Comparison of ENCODE assay signal across 22 cellular contexts in genomic region chr6:73743556-73743955, GRCh38.
"Had no signal": no experiment of that assay in that cellular context is flagged by ENCODE, and none has a peak within 500 bp of the region (broad histone marks: within the 10 kb centered on the region; RNA-seq: fewer than 3 reads in every experiment).

No MANE protein-coding gene starts in this region.

- H3K27me3 Mint-ChIP-seq: activated T-helper 17 cell treated with anti-CD3 and anti-CD28 coated beads, Interleukin-2, amount 50 U/mL, for 72 hours; stimulated activated naive B cell treated with anti-CD40 and anti-IgM and Interleukin-4, amounts not matched to agents 10 μg/mL and 1 μg/mL and 100 μg/mL, for 72 hours had no signal

- H3K9me3 Mint-ChIP-seq: activated naive CD4-positive, alpha-beta T cell treated with anti-CD3 and anti-CD28 coated beads, Interleukin-2, amount 50 U/mL, for 72 hours; activated T-helper 17 cell treated with anti-CD3 and anti-CD28 coated beads, Interleukin-2, amount 50 U/mL, for 72 hours; immature natural killer cell; nephron progenitor cell; stimulated activated naive B cell treated with anti-CD40 and anti-IgM and Interleukin-4, amounts not matched to agents 10 μg/mL and 1 μg/mL and 100 μg/mL, for 72 hours; WTC11 had no signal

- H3K4me3 ChIP-seq: adrenal gland, coronary artery, left ventricle myocardium inferior, vagina had no signal

- H3K27ac ChIP-seq: adrenal gland, coronary artery, epithelial cell of prostate, left ventricle myocardium inferior, parathyroid adenoma, vagina had no signal

- DNase-seq: activated T-cell treated with anti-CD3 and anti-CD28 coated beads, Interleukin-2, amount 50 U/mL, for 1 hour; adrenal gland; immature natural killer cell; kidney glomerular epithelial cell; left ventricle myocardium inferior; mammary epithelial cell; midbrain; nephron progenitor cell; nucleus accumbens; stimulated activated CD4-positive, alpha-beta T cell treated with anti-CD3 and anti-CD28 coated beads, Interleukin-2, amount 100 ng/mL, for 48 hours; stimulated activated CD8-positive, alpha-beta memory T cell treated with anti-CD3 and anti-CD28 coated beads, Interleukin-4, amount 100 ng/mL, for 48 hours; stimulated activated naive B cell treated with anti-CD40 and anti-IgM and Interleukin-4, amounts not matched to agents 10 μg/mL and 1 μg/mL and 100 μg/mL, for 72 hours; T-helper 1 cell; trophoblast cell had no signal

- H3K9ac ChIP-seq: parathyroid adenoma had no signal

- FAIRE-seq: bronchial epithelial cell had no signal

- H3K4me1 ChIP-seq: adrenal gland had no signal

- ATAC-seq: activated naive CD4-positive, alpha-beta T cell treated with anti-CD3 and anti-CD28 coated beads, Interleukin-2, amount 50 U/mL, for 72 hours; activated T-helper 17 cell treated with anti-CD3 and anti-CD28 coated beads, Interleukin-2, amount 50 U/mL, for 72 hours; stimulated activated naive B cell treated with anti-CD40 and anti-IgM and Interleukin-4, amounts not matched to agents 10 μg/mL and 1 μg/mL and 100 μg/mL, for 72 hours; WTC11 had no signal

- H3K4me3 Mint-ChIP-seq: activated T-helper 17 cell treated with anti-CD3 and anti-CD28 coated beads, Interleukin-2, amount 50 U/mL, for 72 hours; immature natural killer cell; nephron progenitor cell; stimulated activated naive B cell treated with anti-CD40 and anti-IgM and Interleukin-4, amounts not matched to agents 10 μg/mL and 1 μg/mL and 100 μg/mL, for 72 hours; WTC11 had no signal

- H3K4me1 Mint-ChIP-seq: activated T-helper 17 cell treated with anti-CD3 and anti-CD28 coated beads, Interleukin-2, amount 50 U/mL, for 72 hours; immature natural killer cell; nephron progenitor cell; WTC11 had no signal

- H3K27me3 ChIP-seq: adrenal gland, vagina had no signal

- H3K36me3 ChIP-seq: adrenal gland, left ventricle myocardium inferior, vagina had no signal

- H3K36me3 Mint-ChIP-seq: immature natural killer cell; stimulated activated naive B cell treated with anti-CD40 and anti-IgM and Interleukin-4, amounts not matched to agents 10 μg/mL and 1 μg/mL and 100 μg/mL, for 72 hours; WTC11 had no signal

- H3K9me3 ChIP-seq: adrenal gland, left ventricle myocardium inferior, vagina had no signal

- H3K27ac Mint-ChIP-seq: activated naive CD4-positive, alpha-beta T cell treated with anti-CD3 and anti-CD28 coated beads, Interleukin-2, amount 50 U/mL, for 72 hours; activated T-helper 17 cell treated with anti-CD3 and anti-CD28 coated beads, Interleukin-2, amount 50 U/mL, for 72 hours; immature natural killer cell; nephron progenitor cell; stimulated activated naive B cell treated with anti-CD40 and anti-IgM and Interleukin-4, amounts not matched to agents 10 μg/mL and 1 μg/mL and 100 μg/mL, for 72 hours; WTC11 had no signal

- H2AFZ ChIP-seq: parathyroid adenoma had no signal
